ENCODE assay signal across 19 cellular contexts in the genomic region with DNA sequence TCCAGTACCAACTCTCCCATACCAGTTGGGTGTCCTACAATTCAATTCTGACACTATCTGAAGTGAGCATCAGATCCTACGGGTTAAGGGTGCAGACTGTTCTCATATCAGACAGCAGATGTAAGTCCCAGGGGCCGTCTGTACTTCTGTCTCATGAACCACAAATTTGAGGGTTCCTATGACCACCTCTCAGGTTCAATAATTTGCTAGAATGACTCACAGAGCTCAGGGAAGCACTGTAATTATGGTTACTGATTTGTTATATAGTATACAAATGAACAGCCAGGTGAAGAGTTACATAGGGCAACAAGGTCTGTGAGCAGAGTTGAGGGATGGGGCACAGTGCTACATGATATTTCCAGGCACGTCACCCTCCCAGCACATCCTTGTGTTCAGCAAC.
DNase-seq lines count a peak whose midpoint lies in the region; ATAC-seq, FAIRE-seq and TF ChIP-seq lines count a peak whose summit lies in the region.
"Had no signal": no experiment of that assay in that cellular context is flagged by ENCODE, and none has a peak within 500 bp of the region (broad histone marks: within the 10 kb centered on the region; RNA-seq: fewer than 3 reads in every experiment).

No MANE protein-coding gene starts in this region.

- peak; percentile 85 for FAIRE-seq in GM18507 (lab: Jason Lieb, UNC)
- FAIRE-seq: keratinocyte had no signal

- in situ Hi-C loops in brain microvascular endothelial cell (cut with HindIII; ENCODE audit: low pct_ligation_motif_present, low sequenced_read_pairs), result no loop called here

- H3K36me3 ChIP-seq in brain microvascular endothelial cell (replicated peaks) (no peaks in the 10 kb centered on the region), colonic mucosa (no peaks in the 10 kb centered on the region)
- H3K36me3 ChIP-seq: SJSA1 had no signal

- H3K4me3 ChIP-seq in brain microvascular endothelial cell (ENCODE audit: low read depth, low read length) (no peak overlapping the region), colonic mucosa (no peak overlapping the region)
- H3K4me3 ChIP-seq: GM23338, SJSA1, skin epidermis had no signal

- no peaks in the 10 kb centered on the region for H3K4me1 ChIP-seq in colonic mucosa
- H3K4me1 ChIP-seq: SJSA1 had no signal

- H3K27ac ChIP-seq in brain microvascular endothelial cell (no peak overlapping the region), colonic mucosa (no peak overlapping the region)
- H3K27ac ChIP-seq: epithelial cell of prostate, HL-60, KMS-11, SJSA1, skin epidermis had no signal

- ATAC-seq in GM19468 (IDR thresholded peaks at IDR 0.05; ENCODE audit: extremely low read depth, unreplicated experiment), result peak; percentile 32
- ATAC-seq in HG02870 (IDR thresholded peaks at IDR 0.05; ENCODE audit: unreplicated experiment), result peak; percentile 24
- peak; percentile 35 for ATAC-seq in HG03469 (IDR thresholded peaks at IDR 0.05; ENCODE audit: unreplicated experiment)
- no peak for ATAC-seq in HG03108 (IDR thresholded peaks at IDR 0.05; ENCODE audit: unreplicated experiment)
- ATAC-seq: GM23338 had no signal

- TF ChIP-seq CTCF in brain microvascular endothelial cell (IDR thresholded peaks at IDR 0.05; ENCODE audit: low read depth, low read length, missing control alignments) (no peak), colonic mucosa (IDR thresholded peaks at IDR 0.05) (no peak)

- H3K9ac ChIP-seq in colonic mucosa (ENCODE audit: low read depth in 2 of 2, low read length in 2 of 2), result no peak overlapping the region
- H3K9ac ChIP-seq: KMS-11 had no signal

- intact Hi-C loops in colonic mucosa (cut with DNase I), result no loop called here

- H3K9me3 ChIP-seq in colonic mucosa, result no peaks in the 10 kb centered on the region
- H3K9me3 ChIP-seq: SJSA1 had no signal

- DNase-seq in GM18507 (ENCODE audit: extremely low spot score, insufficient read length, low read depth), result no peak
- no peak for DNase-seq in brain microvascular endothelial cell
- DNase-seq in SKM-1 treated with dmso at 0.1 percent for 144 hours (lab: John Stamatoyannopoulos, UW; ENCODE audit: unreplicated experiment), result no peak
- DNase-seq in colonic mucosa, result no peak
- DNase-seq: ACHN; activated CD4-positive, alpha-beta T cell treated with anti-CD3 and anti-CD28 coated beads, Interleukin-2, amount 50 U/mL, for 4 hours; glutamatergic neuron; NCI-H1436 had no signal

- H3K27me3 ChIP-seq in brain microvascular endothelial cell (replicated peaks), result no peaks in the 10 kb centered on the region
- no peaks in the 10 kb centered on the region for H3K27me3 ChIP-seq in colonic mucosa
- H3K27me3 ChIP-seq: SJSA1 had no signal
